In genomic region chr10:126397166-126397565, GRCh38 we compare ENCODE assay signal across 2 cellular contexts.
TF ChIP-seq lines count a peak whose summit lies in the region.

No MANE protein-coding gene starts in this region.

TF ChIP-seq in IMR-90, 13 proteins besides CTCF, POLR2A, EP300 and RAD21:
- TF ChIP-seq MXI1 (IDR thresholded peaks at IDR 0.05; ENCODE audit: borderline replicate concordance, low read depth, low read length), result no peak
- no peak for TF ChIP-seq CHD1 (IDR thresholded peaks at IDR 0.05; ENCODE audit: low read depth, low read length)
- TF ChIP-seq USF2 (IDR thresholded peaks at IDR 0.05; ENCODE audit: low read depth, low read length), result no peak
- no peak for TF ChIP-seq RFX5 (IDR thresholded peaks at IDR 0.05; ENCODE audit: low read depth, low read length)
- no peak for TF ChIP-seq ELK1 (IDR thresholded peaks at IDR 0.05; ENCODE audit: borderline replicate concordance, low read depth, low read length)
- TF ChIP-seq SMC3 (IDR thresholded peaks at IDR 0.05; ENCODE audit: low read depth, low read length), result no peak
- no peak for TF ChIP-seq MAZ (IDR thresholded peaks at IDR 0.05; ENCODE audit: borderline replicate concordance, low read depth, low read length)
- TF ChIP-seq RCOR1 (IDR thresholded peaks at IDR 0.05; ENCODE audit: insufficient replicate concordance, low read length), result no peak
- no peak for TF ChIP-seq NFE2L2 (IDR thresholded peaks at IDR 0.05; ENCODE audit: low read depth, low read length)
- no peak for TF ChIP-seq FOS (IDR thresholded peaks at IDR 0.05; ENCODE audit: low read depth, low read length)
- TF ChIP-seq BHLHE40 (IDR thresholded peaks at IDR 0.05; ENCODE audit: low read depth, low read length), result no peak
- TF ChIP-seq CEBPB (IDR thresholded peaks at IDR 0.05; ENCODE audit: low read depth, low read length), result no peak
- TF ChIP-seq MAFK (IDR thresholded peaks at IDR 0.05; ENCODE audit: low read depth, low read length), result no peak
TF ChIP-seq in IMR-90: peak in this region for 0.

TF ChIP-seq in SK-N-SH, 30 proteins besides CTCF, POLR2A, EP300 and RAD21:
- no peak for TF ChIP-seq TAF1 (IDR thresholded peaks at IDR 0.05; ENCODE audit: borderline replicate concordance, low read depth, low read length)
- TF ChIP-seq FOXJ3 (CRISPR knock-in tag; IDR thresholded peaks at IDR 0.05), result no peak
- no peak for TF ChIP-seq RXRA (IDR thresholded peaks at IDR 0.05; ENCODE audit: borderline replicate concordance, low read depth)
- no peak for TF ChIP-seq REST (IDR thresholded peaks at IDR 0.05; ENCODE audit: low read depth, low read length)
- TF ChIP-seq GABPA (IDR thresholded peaks at IDR 0.05; ENCODE audit: low read depth), result no peak
- TF ChIP-seq, protein P1, sequence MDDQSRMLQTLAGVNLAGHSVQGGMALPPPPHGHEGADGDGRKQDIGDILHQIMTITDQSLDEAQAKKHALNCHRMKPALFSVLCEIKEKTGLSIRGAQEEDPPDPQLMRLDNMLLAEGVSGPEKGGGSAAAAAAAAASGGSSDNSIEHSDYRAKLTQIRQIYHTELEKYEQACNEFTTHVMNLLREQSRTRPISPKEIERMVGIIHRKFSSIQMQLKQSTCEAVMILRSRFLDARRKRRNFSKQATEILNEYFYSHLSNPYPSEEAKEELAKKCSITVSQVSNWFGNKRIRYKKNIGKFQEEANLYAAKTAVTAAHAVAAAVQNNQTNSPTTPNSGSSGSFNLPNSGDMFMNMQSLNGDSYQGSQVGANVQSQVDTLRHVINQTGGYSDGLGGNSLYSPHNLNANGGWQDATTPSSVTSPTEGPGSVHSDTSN (IDR thresholded peaks at IDR 0.05), result no peak
- no peak for TF ChIP-seq NRF1 (IDR thresholded peaks at IDR 0.05; ENCODE audit: low read depth, low read length)
- no peak for TF ChIP-seq ZBTB33 (IDR thresholded peaks at IDR 0.05; ENCODE audit: borderline replicate concordance, low read depth)
- TF ChIP-seq, protein P2, sequence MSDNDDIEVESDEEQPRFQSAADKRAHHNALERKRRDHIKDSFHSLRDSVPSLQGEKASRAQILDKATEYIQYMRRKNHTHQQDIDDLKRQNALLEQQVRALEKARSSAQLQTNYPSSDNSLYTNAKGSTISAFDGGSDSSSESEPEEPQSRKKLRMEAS (IDR thresholded peaks at IDR 0.05; ENCODE audit: low read depth), result no peak
- TF ChIP-seq FOSL2 (IDR thresholded peaks at IDR 0.05; ENCODE audit: borderline replicate concordance, low read depth), result no peak
- TF ChIP-seq POLR2AphosphoS5 (IDR thresholded peaks at IDR 0.05; ENCODE audit: low read depth, low read length), result no peak
- no peak for TF ChIP-seq SIN3A (IDR thresholded peaks at IDR 0.05; ENCODE audit: borderline replicate concordance, low read depth, low read length)
- TF ChIP-seq RFX5 (IDR thresholded peaks at IDR 0.05; ENCODE audit: low read length), result no peak
- TF ChIP-seq TCF12 (IDR thresholded peaks at IDR 0.05), result no peak
- TF ChIP-seq NFIC (IDR thresholded peaks at IDR 0.05; ENCODE audit: borderline replicate concordance), result no peak
- no peak for TF ChIP-seq MXI1 (IDR thresholded peaks at IDR 0.05; ENCODE audit: low read depth, low read length)
- no peak for TF ChIP-seq SMC3 (IDR thresholded peaks at IDR 0.05; ENCODE audit: low read depth, low read length)
